In genomic region chr15:43824302-43825246, GRCh38 we compare ENCODE assay signal across 8 cellular contexts. TPM values are rescaled to one million over a fixed set of nuclear protein-coding genes. Genes with fewer than 3 reads are reported as not detected.
A peak's percentile ranks its signal among the peaks of the same experiment; 100 is the strongest.
DNase-seq lines count a peak whose midpoint lies in the region; ATAC-seq and TF ChIP-seq lines count a peak whose summit lies in the region.

Gene MFAP1 (minus strand): TSS chr15:43824690. CDS start chr15:43824569, 121 bp downstream.

- peaks cover 11% of the 10 kb centered on the region for H3K36me3 Mint-ChIP-seq in activated naive CD8-positive, alpha-beta T cell

- ATAC-seq in HG02623 (IDR thresholded peaks at IDR 0.05; ENCODE audit: unreplicated experiment), result peak; percentile 67
- peak; percentile 94 for ATAC-seq in omental fat pad (ENCODE audit: low FRiP score)

- no peaks in the 10 kb centered on the region for H3K9me3 ChIP-seq in testis

- peak within 1 kb of the TSS; percentile 86 to 91 for H3K27ac ChIP-seq in testis

- TF ChIP-seq CTCF in omental fat pad (IDR thresholded peaks at IDR 0.05) (no peak), testis (IDR thresholded peaks at IDR 0.05) (no peak)

- 5 to 6% methylated on average over 46 of the region's 46 CpGs for WGBS in testis, 2 donors

- peaks cover 58% of the 10 kb centered on the region for H3K4me1 Mint-ChIP-seq in activated naive CD8-positive, alpha-beta T cell (ENCODE audit: low read depth)

- intact Hi-C loops in testis (cut with DNase I; ENCODE audit: low total_unique reads), result no loop called here

- no peaks in the 10 kb centered on the region for H3K9me3 Mint-ChIP-seq in activated naive CD8-positive, alpha-beta T cell (ENCODE audit: low read depth)

- peak within 1 kb of the TSS; percentile 99 for H3K4me3 Mint-ChIP-seq in activated naive CD8-positive, alpha-beta T cell

- peaks cover 14% of the 10 kb centered on the region for H3K4me1 ChIP-seq in testis

- H3K27me3 Mint-ChIP-seq in activated naive CD8-positive, alpha-beta T cell, result no peaks in the 10 kb centered on the region

- peak within 1 kb of the TSS; percentile 94 to 96 for H3K4me3 ChIP-seq in testis

- no peak for TF ChIP-seq POLR2A in testis (IDR thresholded peaks at IDR 0.05)

- no peaks in the 10 kb centered on the region for H3K27me3 ChIP-seq in testis

- no peaks in the 10 kb centered on the region for H3K36me3 ChIP-seq in testis (ENCODE audit: low read depth, missing control alignments)

- DNase-seq in GM04503 (ENCODE audit: low read depth), result peak; percentile 78
- DNase-seq in NCI-H1105 (lab: John Stamatoyannopoulos, UW), result peak; percentile 91
- DNase-seq in SKM-1 treated with dmso at 0.1 percent for 144 hours (lab: John Stamatoyannopoulos, UW; ENCODE audit: unreplicated experiment), result peak; percentile 96
- peak; percentile 98 for DNase-seq in glomerular visceral epithelial cell (ENCODE audit: extremely low spot score)
- DNase-seq in omental fat pad (ENCODE audit: low spot score), result peak; percentile 84
- peak; percentile 98 for DNase-seq in testis

- H3K27ac Mint-ChIP-seq in activated naive CD8-positive, alpha-beta T cell, result peak within 1 kb of the TSS; percentile 98

RNA-seq across cellular contexts. Expression of gene MFAP1, which starts in this region (rescaled TPM):
- total RNA-seq in omental fat pad (10 to 100 TPM; 13.9 to 18.0 (median 14.4) TPM), testis (10 to 100 TPM; 22.5 to 28.6 TPM)
- polyA plus RNA-seq in testis (ENCODE audit: insufficient read depth, low read depth, low replicate concordance), result 29.2 TPM

Comparison
In these comparisons a context has a peak if more than half of its experiments do, and no peak if none do; other contexts are left out.
1. Peak in every context shown above with its lines: DNase-seq, ATAC-seq, H3K4me3 ChIP-seq and H3K27ac ChIP-seq.